28 cellular contexts compared by ENCODE assay signal in the genomic region with DNA sequence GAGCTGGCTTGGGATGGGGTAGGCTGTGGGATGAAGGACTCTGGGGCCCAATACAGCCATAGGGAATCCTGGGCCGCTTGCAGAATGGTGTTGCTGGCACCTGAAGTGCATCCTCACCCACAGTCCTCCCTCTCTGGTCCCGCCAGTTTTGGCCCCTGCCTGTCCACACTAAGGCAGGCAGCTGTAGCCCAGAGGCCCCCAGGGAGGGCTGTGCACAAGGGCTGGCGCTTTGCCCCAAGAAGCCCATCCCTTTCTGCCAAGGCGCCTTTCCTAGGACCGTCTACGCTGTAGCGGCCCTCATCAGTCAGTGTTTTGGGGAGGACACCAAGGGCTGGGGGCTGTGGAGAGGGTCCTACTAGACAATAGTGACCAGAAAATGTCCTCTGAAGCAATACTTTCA.
"Had no signal": no experiment of that assay in that cellular context is flagged by ENCODE, and none has a peak within 500 bp of the region (broad histone marks: within the 10 kb centered on the region; RNA-seq: fewer than 3 reads in every experiment).

No MANE protein-coding gene starts in this region.

- H3K27me3 Mint-ChIP-seq: brain, progenitor cell of endocrine pancreas had no signal

- H3K4me1 ChIP-seq: ascending aorta, heart right ventricle, left ventricle myocardium inferior, upper lobe of left lung had no signal

- H3K36me3 Mint-ChIP-seq: activated naive CD4-positive, alpha-beta T cell treated with anti-CD3 and anti-CD28 coated beads, Interleukin-2, amount 10 ng/mL, durations not matched to agents 7 days and 5 days; activated naive CD8-positive, alpha-beta T cell treated with anti-CD3 and anti-CD28 coated beads, Interleukin-2, amount 10 ng/mL, durations not matched to agents 7 days and 5 days; natural killer cell treated with Interleukin-12 subunit alpha and Interleukin-12 subunit beta and Interleukin-15 and Interleukin-18, amount 100 ng/mL, for 72 hours; stimulated activated memory B cell treated with anti-CD40 and anti-IgM and Interleukin-4, amounts not matched to agents 10 μg/mL and 1 μg/mL and 100 μg/mL, for 72 hours had no signal

- H3K27ac Mint-ChIP-seq: activated naive CD4-positive, alpha-beta T cell treated with anti-CD3 and anti-CD28 coated beads, Interleukin-2, amount 10 ng/mL, durations not matched to agents 7 days and 5 days; activated naive CD8-positive, alpha-beta T cell treated with anti-CD3 and anti-CD28 coated beads, Interleukin-2, amount 10 ng/mL, durations not matched to agents 7 days and 5 days; activated T-cell treated with anti-CD3 and anti-CD28 coated beads, Interleukin-2, amount 50 U/mL, for 24 hours; natural killer cell treated with Interleukin-12 subunit alpha and Interleukin-12 subunit beta and Interleukin-15 and Interleukin-18, amount 100 ng/mL, for 72 hours; progenitor cell of endocrine pancreas; stimulated activated memory B cell treated with anti-CD40 and anti-IgM and Interleukin-4, amounts not matched to agents 10 μg/mL and 1 μg/mL and 100 μg/mL, for 72 hours; stimulated activated naive CD8-positive, alpha-beta T cell treated with anti-CD3 and anti-CD28 coated beads, Interleukin-15, amount 100 ng/mL, for 72 hours had no signal

- H3K27me3 ChIP-seq: ascending aorta, upper lobe of left lung had no signal

- H3K4me3 Mint-ChIP-seq: activated naive CD4-positive, alpha-beta T cell treated with anti-CD3 and anti-CD28 coated beads, Interleukin-2, amount 10 ng/mL, durations not matched to agents 7 days and 5 days; activated naive CD8-positive, alpha-beta T cell treated with anti-CD3 and anti-CD28 coated beads, Interleukin-2, amount 10 ng/mL, durations not matched to agents 7 days and 5 days; activated T-cell treated with anti-CD3 and anti-CD28 coated beads, Interleukin-2, amount 50 U/mL, for 24 hours; brain; natural killer cell treated with Interleukin-12 subunit alpha and Interleukin-12 subunit beta and Interleukin-15 and Interleukin-18, amount 100 ng/mL, for 72 hours; stimulated activated memory B cell treated with anti-CD40 and anti-IgM and Interleukin-4, amounts not matched to agents 10 μg/mL and 1 μg/mL and 100 μg/mL, for 72 hours; stimulated activated naive CD8-positive, alpha-beta T cell treated with anti-CD3 and anti-CD28 coated beads, Interleukin-15, amount 100 ng/mL, for 72 hours had no signal

- H3K9me3 Mint-ChIP-seq: activated naive CD4-positive, alpha-beta T cell treated with anti-CD3 and anti-CD28 coated beads, Interleukin-2, amount 10 ng/mL, durations not matched to agents 7 days and 5 days; activated naive CD8-positive, alpha-beta T cell treated with anti-CD3 and anti-CD28 coated beads, Interleukin-2, amount 10 ng/mL, durations not matched to agents 7 days and 5 days; activated T-cell treated with anti-CD3 and anti-CD28 coated beads, Interleukin-2, amount 50 U/mL, for 24 hours; brain; natural killer cell treated with Interleukin-12 subunit alpha and Interleukin-12 subunit beta and Interleukin-15 and Interleukin-18, amount 100 ng/mL, for 72 hours; stimulated activated memory B cell treated with anti-CD40 and anti-IgM and Interleukin-4, amounts not matched to agents 10 μg/mL and 1 μg/mL and 100 μg/mL, for 72 hours; stimulated activated naive CD8-positive, alpha-beta T cell treated with anti-CD3 and anti-CD28 coated beads, Interleukin-15, amount 100 ng/mL, for 72 hours had no signal

- DNase-seq: activated CD4-positive, alpha-beta T cell treated with anti-CD3 and anti-CD28 coated beads for 48 hours; activated CD4-positive, alpha-beta T cell treated with anti-CD3 and anti-CD28 coated beads, Interleukin-2, amount 50 U/mL, for 48 hours; activated CD4-positive, CD25-positive, alpha-beta regulatory T cell; activated CD8-positive, alpha-beta memory T cell treated with anti-CD3 and anti-CD28 coated beads, Interleukin-2, amount 50 U/mL, for 4 hours; activated gamma-delta T cell; activated naive CD4-positive, alpha-beta T cell treated with anti-CD3 and anti-CD28 coated beads, Interleukin-2, amount 10 ng/mL, durations not matched to agents 7 days and 5 days; activated naive CD8-positive, alpha-beta T cell treated with anti-CD3 and anti-CD28 coated beads, Interleukin-2, amount 10 ng/mL, durations not matched to agents 7 days and 5 days; activated T-cell treated with anti-CD3 and anti-CD28 coated beads, Interleukin-2, amount 50 U/mL, for 24 hours; central memory CD4-positive, alpha-beta T cell; foreskin fibroblast; heart right ventricle; left ventricle myocardium inferior; mucosa of descending colon; retina; small intestine; stimulated activated CD4-positive, alpha-beta T cell treated with anti-CD3 and anti-CD28 coated beads, Interleukin-1b, Interleukin-23, amount 100 ng/mL, for 48 hours; stimulated activated CD4-positive, alpha-beta T cell treated with anti-CD3 and anti-CD28 coated beads, Interleukin-4, amount 100 ng/mL, for 4 hours; stimulated activated CD8-positive, alpha-beta memory T cell treated with anti-CD3 and anti-CD28 coated beads, Interleukin-4, amount 100 ng/mL, for 48 hours; stimulated activated naive CD8-positive, alpha-beta T cell treated with anti-CD3 and anti-CD28 coated beads, Interleukin-15, amount 100 ng/mL, for 72 hours; substantia nigra had no signal

- H3K4me1 Mint-ChIP-seq: activated naive CD4-positive, alpha-beta T cell treated with anti-CD3 and anti-CD28 coated beads, Interleukin-2, amount 10 ng/mL, durations not matched to agents 7 days and 5 days; activated naive CD8-positive, alpha-beta T cell treated with anti-CD3 and anti-CD28 coated beads, Interleukin-2, amount 10 ng/mL, durations not matched to agents 7 days and 5 days had no signal

- H3K36me3 ChIP-seq: ascending aorta, heart right ventricle, left ventricle myocardium inferior, upper lobe of left lung had no signal

- H3K9me3 ChIP-seq: ascending aorta, heart right ventricle, left ventricle myocardium inferior, mucosa of descending colon, upper lobe of left lung had no signal

- H3K4me3 ChIP-seq: ascending aorta, heart right ventricle, left ventricle myocardium inferior, mucosa of descending colon, upper lobe of left lung had no signal

- H3K27ac ChIP-seq: ascending aorta, heart right ventricle, left ventricle myocardium inferior, upper lobe of left lung had no signal

- ATAC-seq: esophagus mucosa; heart right ventricle; mucosa of descending colon; natural killer cell treated with Interleukin-12 subunit alpha and Interleukin-12 subunit beta and Interleukin-15 and Interleukin-18, amount 100 ng/mL, for 72 hours; sciatic nerve; stimulated activated memory B cell treated with anti-CD40 and anti-IgM and Interleukin-4, amounts not matched to agents 10 μg/mL and 1 μg/mL and 100 μg/mL, for 72 hours; stimulated activated naive CD8-positive, alpha-beta T cell treated with anti-CD3 and anti-CD28 coated beads, Interleukin-15, amount 100 ng/mL, for 72 hours had no signal
